13 cellular contexts compared by ENCODE assay signal in genomic region chr11:44573333-44573732, GRCh38. TPM values are rescaled to one million over a fixed set of nuclear protein-coding genes. Genes with fewer than 3 reads are reported as not detected.
DNase-seq lines count a peak whose midpoint lies in the region; ATAC-seq and TF ChIP-seq lines count a peak whose summit lies in the region.
"Had no signal": no experiment of that assay in that cellular context is flagged by ENCODE, and none has a peak within 500 bp of the region (broad histone marks: within the 10 kb centered on the region; RNA-seq: fewer than 3 reads in every experiment).

No MANE protein-coding gene starts in this region.

- WGBS in esophagus, 2 donors = 58 to 64% methylated on average over 3 of the region's 3 CpGs

- no peak for TF ChIP-seq CTCF in tibial artery (IDR thresholded peaks at IDR 0.05)

- no peak overlapping the region for H3K4me3 ChIP-seq in esophagus (ENCODE audit: low read depth in 1 of 2, low read length in 2 of 2)
- no peak overlapping the region for H3K4me3 ChIP-seq in tibial artery
- H3K4me3 ChIP-seq: colonic mucosa, K562 had no signal

- H3K4me3 Mint-ChIP-seq in activated T-cell treated with anti-CD3 and anti-CD28 coated beads, Interleukin-2, amount 50 U/mL, for 24 hours = peak overlapping the region; percentile 84
- H3K4me3 Mint-ChIP-seq in T-cell = peak overlapping the region in 1 of 3 donors; percentile 74
- H3K4me3 Mint-ChIP-seq in stimulated activated naive CD8-positive, alpha-beta T cell treated with anti-CD3 and anti-CD28 coated beads, Interleukin-15, Interleukin-2, amounts not matched to agents 100 ng/mL and 50 ng/mL, for 24 hours = peak overlapping the region; percentile 91

- H3K27ac ChIP-seq in esophagus (ENCODE audit: low read depth in 2 of 2, low read length in 1 of 2) = peak overlapping the region; percentile 75 to 76
- H3K27ac ChIP-seq in tibial artery = no peak overlapping the region

- H3K4me1 ChIP-seq in esophagus (ENCODE audit: control insufficient read depth in 2 of 2, insufficient read depth in 2 of 2, low read length in 1 of 2) (peaks cover 19 to 64% of the 10 kb centered on the region in 2 donors), tibial artery (peaks cover 0 to 77% (median 33%) of the 10 kb centered on the region in 4 donors)

- CTCF ChIA-PET in T-cell (lab: Charles Lee) = interaction anchor here (0.6 to 0.9 kb wide), 2 partner anchors 29 to 49 kb away, joined by 3 read pairs; no protein-coding TSS in a partner anchor

- ATAC-seq in T-cell (replicated peaks in 1 of 4) (no peak), GM21619 (IDR thresholded peaks at IDR 0.05; ENCODE audit: unreplicated experiment) (no peak)
- ATAC-seq: K562 had no signal

- H3K36me3 ChIP-seq in esophagus (ENCODE audit: control insufficient read depth in 2 of 2, insufficient read depth in 2 of 2, low read length in 1 of 2) (peaks cover 0 to 7% of the 10 kb centered on the region in 2 donors), tibial artery (no peaks in the 10 kb centered on the region)
- H3K36me3 ChIP-seq: colonic mucosa had no signal

- H3K27me3 Mint-ChIP-seq in activated T-cell treated with anti-CD3 and anti-CD28 coated beads, Interleukin-2, amount 50 U/mL, for 24 hours = no peaks in the 10 kb centered on the region
- H3K27me3 Mint-ChIP-seq in T-cell = no peaks in the 10 kb centered on the region
- H3K27me3 Mint-ChIP-seq in stimulated activated naive CD8-positive, alpha-beta T cell treated with anti-CD3 and anti-CD28 coated beads, Interleukin-15, Interleukin-2, amounts not matched to agents 100 ng/mL and 50 ng/mL, for 24 hours = no peaks in the 10 kb centered on the region

- peaks cover 78% of the 10 kb centered on the region for H3K36me3 Mint-ChIP-seq in activated T-cell treated with anti-CD3 and anti-CD28 coated beads, Interleukin-2, amount 50 U/mL, for 24 hours (ENCODE audit: low read depth)
- H3K36me3 Mint-ChIP-seq in T-cell = peaks cover 7% of the 10 kb centered on the region
- peaks cover 79% of the 10 kb centered on the region for H3K36me3 Mint-ChIP-seq in stimulated activated naive CD8-positive, alpha-beta T cell treated with anti-CD3 and anti-CD28 coated beads, Interleukin-15, Interleukin-2, amounts not matched to agents 100 ng/mL and 50 ng/mL, for 24 hours (ENCODE audit: low read depth)

- intact Hi-C loops in tibial artery (cut with DNase I; ENCODE audit: low total_unique reads) = no loop called here

- H3K9me3 ChIP-seq in esophagus (ENCODE audit: control insufficient read depth in 2 of 2, insufficient read depth in 1 of 2, low read depth in 1 of 2, low read length in 1 of 2) (no peaks in the 10 kb centered on the region), tibial artery (no peaks in the 10 kb centered on the region)
- H3K9me3 ChIP-seq: colonic mucosa had no signal

- no peaks in the 10 kb centered on the region for H3K9me3 Mint-ChIP-seq in activated T-cell treated with anti-CD3 and anti-CD28 coated beads, Interleukin-2, amount 50 U/mL, for 24 hours
- H3K9me3 Mint-ChIP-seq in T-cell = no peaks in the 10 kb centered on the region
- H3K9me3 Mint-ChIP-seq in stimulated activated naive CD8-positive, alpha-beta T cell treated with anti-CD3 and anti-CD28 coated beads, Interleukin-15, Interleukin-2, amounts not matched to agents 100 ng/mL and 50 ng/mL, for 24 hours = no peaks in the 10 kb centered on the region

- H3K27me3 ChIP-seq in esophagus (ENCODE audit: control insufficient read depth in 1 of 2, insufficient read depth in 2 of 2, low read length in 2 of 2) (no peaks in the 10 kb centered on the region), tibial artery (no peaks in the 10 kb centered on the region)
- H3K27me3 ChIP-seq: colonic mucosa had no signal

- POLR2A ChIA-PET in T-cell (lab: Charles Lee) = no interaction called here

- no peak for DNase-seq in activated T-cell treated with anti-CD3 and anti-CD28 coated beads, Interleukin-2, amount 50 U/mL, for 24 hours
- DNase-seq in activated T-cell treated with anti-CD3 and anti-CD28 coated beads for 4 hours = no peak
- DNase-seq in T-cell = no peak
- no peak for DNase-seq in tibial artery
- no peak for DNase-seq in SW480 (ENCODE audit: low spot score)
- DNase-seq: colonic mucosa, GF-D8, occipital lobe, OCI-M1 had no signal

- peaks cover 99% of the 10 kb centered on the region for H3K4me1 Mint-ChIP-seq in activated T-cell treated with anti-CD3 and anti-CD28 coated beads, Interleukin-2, amount 50 U/mL, for 24 hours (ENCODE audit: low read depth)
- H3K4me1 Mint-ChIP-seq in T-cell = peaks cover 88 to 99% (median 93%) of the 10 kb centered on the region in 3 donors
- peaks cover 99% of the 10 kb centered on the region for H3K4me1 Mint-ChIP-seq in stimulated activated naive CD8-positive, alpha-beta T cell treated with anti-CD3 and anti-CD28 coated beads, Interleukin-15, Interleukin-2, amounts not matched to agents 100 ng/mL and 50 ng/mL, for 24 hours (ENCODE audit: low read depth)

- peak overlapping the region; percentile 96 for H3K27ac Mint-ChIP-seq in activated T-cell treated with anti-CD3 and anti-CD28 coated beads, Interleukin-2, amount 50 U/mL, for 24 hours
- peak overlapping the region; percentile 90 to 91 for H3K27ac Mint-ChIP-seq in T-cell
- H3K27ac Mint-ChIP-seq in stimulated activated naive CD8-positive, alpha-beta T cell treated with anti-CD3 and anti-CD28 coated beads, Interleukin-15, Interleukin-2, amounts not matched to agents 100 ng/mL and 50 ng/mL, for 24 hours = peak overlapping the region; percentile 100

RNA-seq across cellular contexts. Expression of gene CD82, which starts 7.9 kb away (rescaled TPM):
- total RNA-seq in T-cell = 10 to 100 TPM; 53.4 to 99.6 (median 69.0) TPM
- 100 to 1,000 TPM; 123 to 266 TPM for polyA plus RNA-seq in esophagus

Comparison
In these comparisons a context has a peak if more than half of its experiments do, and no peak if none do; other contexts are left out.
1. H3K27ac ChIP-seq: peak in esophagus (2 of 2); none in tibial artery (0 of 2).
2. Peak in every context shown above with its lines, with median percentiles within 50 percentile points of each other: H3K27ac Mint-ChIP-seq.